Comparison of ENCODE assay signal across 17 cellular contexts in the genomic region with DNA sequence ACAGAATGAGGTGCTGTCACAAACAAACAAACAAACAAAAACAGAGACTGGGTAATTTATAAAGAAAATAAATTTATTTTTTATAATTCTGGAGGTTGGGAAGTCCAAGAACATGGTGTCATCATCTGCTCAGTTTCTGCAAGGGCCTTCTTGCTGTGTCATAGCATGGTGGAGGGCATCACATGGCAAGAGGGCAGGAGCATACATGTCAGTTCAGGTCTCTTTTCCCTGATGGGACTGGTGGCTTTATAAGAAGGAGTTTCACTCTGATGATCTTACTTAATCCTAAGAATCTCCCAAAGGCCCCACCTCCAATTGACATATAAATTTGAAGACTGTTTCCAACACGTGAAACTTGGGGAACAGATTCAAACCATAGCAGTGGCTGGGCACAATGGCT.
A peak's percentile ranks its signal among the peaks of the same experiment; 100 is the strongest.
DNase-seq lines count a peak whose midpoint lies in the region; ATAC-seq, FAIRE-seq and TF ChIP-seq lines count a peak whose summit lies in the region.
"Had no signal": no experiment of that assay in that cellular context is flagged by ENCODE, and none has a peak within 500 bp of the region (broad histone marks: within the 10 kb centered on the region; RNA-seq: fewer than 3 reads in every experiment).

No MANE protein-coding gene starts in this region.

- H3K23ac ChIP-seq in mesenchymal stem cell (ENCODE audit: low read length in 2 of 2), result no peak overlapping the region

- H2AK5ac ChIP-seq in mesenchymal stem cell (ENCODE audit: low read length, severe bottlenecking), result no peak overlapping the region

- H3K36me3 ChIP-seq in HepG2 (replicated peaks in 1 of 2; ENCODE audit: control insufficient read depth in 1 of 2, insufficient read depth in 2 of 2, low read length in 2 of 2), result no peaks in the 10 kb centered on the region
- H3K36me3 ChIP-seq in right lobe of liver, result no peaks in the 10 kb centered on the region
- no peaks in the 10 kb centered on the region for H3K36me3 ChIP-seq in mesenchymal stem cell (ENCODE audit: control insufficient read depth in 1 of 2, insufficient read depth in 2 of 2, low read depth in 1 of 2, low read length in 2 of 2)
- H3K36me3 ChIP-seq: BLaER1 had no signal

- H4K20me1 ChIP-seq in HepG2 (ENCODE audit: insufficient read depth, low read length), result no peaks in the 10 kb centered on the region
- H4K20me1 ChIP-seq: BLaER1 had no signal

- no peak overlapping the region for H3K18ac ChIP-seq in mesenchymal stem cell (ENCODE audit: low read depth in 1 of 2, low read length in 2 of 2)

- H3K27me3 ChIP-seq in HepG2 (ENCODE audit: control insufficient read depth in 1 of 2, insufficient read depth in 2 of 2, low read length in 2 of 2) (peaks cover 0 to 15% of the 10 kb centered on the region in 2 experiments; a peak in 3 of 5 replicates), right lobe of liver (no peaks in the 10 kb centered on the region), mesenchymal stem cell (ENCODE audit: control insufficient read depth in 1 of 2, insufficient read depth in 1 of 2, low read length in 2 of 2) (no peaks in the 10 kb centered on the region)
- H3K27me3 ChIP-seq: BLaER1 had no signal

- H3K4me1 ChIP-seq in HepG2 (ENCODE audit: insufficient read depth, low read length), result no peaks in the 10 kb centered on the region
- no peaks in the 10 kb centered on the region for H3K4me1 ChIP-seq in right lobe of liver
- H3K4me1 ChIP-seq in mesenchymal stem cell (ENCODE audit: control insufficient read depth, insufficient read depth, low read depth, low read length), result peaks cover 4% of the 10 kb centered on the region

- no peak for DNase-seq in HepG2 (ENCODE audit: low spot score)
- DNase-seq in right lobe of liver, result no peak
- peak; percentile 70 for DNase-seq in epithelial cell of prostate (ENCODE audit: low read depth, low spot score)
- DNase-seq in mesenchymal stem cell, result no peak
- no peak for DNase-seq in stimulated activated naive CD8-positive, alpha-beta T cell treated with anti-CD3 and anti-CD28 coated beads, Interleukin-15, Interleukin-2, amounts not matched to agents 100 U/mL and 50 U/mL, for 24 hours
- no peak for DNase-seq in GM19239 (ENCODE audit: insufficient read length, low spot score)
- DNase-seq: 8988T; AML-193; Caco-2; CD8-positive, alpha-beta memory T cell; DMS53; GF-D8 had no signal

- no peak overlapping the region for H2BK12ac ChIP-seq in mesenchymal stem cell (ENCODE audit: low read length in 2 of 2)

- H2BK120ac ChIP-seq in mesenchymal stem cell (ENCODE audit: low read depth, low read length), result no peak overlapping the region

- H3K79me2 ChIP-seq in HepG2 (ENCODE audit: insufficient read depth, low read length), result no peaks in the 10 kb centered on the region

- H2AFZ ChIP-seq in HepG2 (ENCODE audit: low read length), result no peak overlapping the region
- H2AFZ ChIP-seq in mesenchymal stem cell (ENCODE audit: low read depth, low read length), result no peak overlapping the region

- H3K79me1 ChIP-seq in mesenchymal stem cell (replicated peaks; ENCODE audit: low read length, poor library complexity, severe bottlenecking), result no peaks in the 10 kb centered on the region

- H3K27ac ChIP-seq in HepG2 (ENCODE audit: extremely low read length, insufficient read depth, low read length), result no peak overlapping the region
- H3K27ac ChIP-seq in right lobe of liver, result no peak overlapping the region
- H3K27ac ChIP-seq in epithelial cell of prostate, result peak overlapping the region; percentile 96
- H3K27ac ChIP-seq in mesenchymal stem cell (ENCODE audit: low read length, poor library complexity, severe bottlenecking), result no peak overlapping the region
- H3K27ac ChIP-seq: BLaER1 had no signal

- ATAC-seq in HepG2 (no peak), right lobe of liver (no peak), GM21619 (IDR thresholded peaks at IDR 0.05; ENCODE audit: unreplicated experiment) (no peak)
- no peak for ATAC-seq in stimulated activated naive CD8-positive, alpha-beta T cell treated with anti-CD3 and anti-CD28 coated beads, Interleukin-15, Interleukin-2, amounts not matched to agents 100 U/mL and 50 U/mL, for 24 hours
- ATAC-seq: HCT116 had no signal

- no peak overlapping the region for H3K4ac ChIP-seq in mesenchymal stem cell (ENCODE audit: low read depth in 1 of 2, low read length in 2 of 2)

- H3K4me3 ChIP-seq in HepG2 (replicated peaks in 1 of 3; ENCODE audit: insufficient read depth in 1 of 3, low read depth in 2 of 3, low read length in 3 of 3) (no peak overlapping the region), right lobe of liver (no peak overlapping the region), mesenchymal stem cell (ENCODE audit: insufficient read depth in 1 of 2, low read depth in 1 of 2, low read length in 2 of 2) (no peak overlapping the region)
- H3K4me3 ChIP-seq: BLaER1 had no signal

- no peak for TF ChIP-seq RAD21 in HepG2 (CRISPR knock-in tag; IDR thresholded peaks at IDR 0.05)

- no peak overlapping the region for H3K14ac ChIP-seq in mesenchymal stem cell (ENCODE audit: low read length in 2 of 2)

- TF ChIP-seq CTCF in HepG2 (CRISPR knock-in tag; IDR thresholded peaks at IDR 0.05) (no peak), right lobe of liver (IDR thresholded peaks at IDR 0.05) (no peak)

- H2BK5ac ChIP-seq in mesenchymal stem cell (ENCODE audit: low read depth, low read length, poor library complexity, severe bottlenecking), result no peak overlapping the region

- no peak overlapping the region for H2BK15ac ChIP-seq in mesenchymal stem cell (ENCODE audit: low read depth, poor library complexity, severe bottlenecking)

- H3K4me2 ChIP-seq in HepG2 (ENCODE audit: low read depth, low read length) (no peak overlapping the region), mesenchymal stem cell (ENCODE audit: low read length, poor library complexity, severe bottlenecking) (no peak overlapping the region)
- H3K4me2 ChIP-seq: BLaER1 had no signal

- TF ChIP-seq EP300 in HepG2 (IDR thresholded peaks at IDR 0.05; ENCODE audit: low read depth in 2 of 2, low read length in 2 of 2), result no peak
- no peak for TF ChIP-seq EP300 in HepG2 (CRISPR knock-in tag; IDR thresholded peaks at IDR 0.05; ENCODE audit: borderline replicate concordance)

- POLR2A ChIA-PET in HepG2 (lab: Yijun Ruan, JAX), result no interaction called here

- H4K8ac ChIP-seq in mesenchymal stem cell (ENCODE audit: low read length), result no peak overlapping the region

- CTCF ChIA-PET in HepG2 (lab: Yijun Ruan, JAX; ENCODE audit: low intra/inter-chr PET ratio, low total read pairs), result no interaction called here

- H3K9me3 ChIP-seq in HepG2 (ENCODE audit: low read length) (no peaks in the 10 kb centered on the region), right lobe of liver (no peaks in the 10 kb centered on the region), mesenchymal stem cell (ENCODE audit: control insufficient read depth, low read length) (no peaks in the 10 kb centered on the region)
- H3K9me3 ChIP-seq: BLaER1 had no signal

- FAIRE-seq in HepG2 (lab: Jason Lieb, UNC) (no peak), GM19239 (lab: Jason Lieb, UNC) (no peak)
- FAIRE-seq: H54, HTR-8/SVneo had no signal

- H3K9ac ChIP-seq in HepG2 (ENCODE audit: insufficient read depth, low read depth, low read length) (no peak overlapping the region), mesenchymal stem cell (ENCODE audit: low read length) (peak overlapping the region; percentile 49)
- H3K9ac ChIP-seq: BLaER1 had no signal

- no TSS peak for BruUV-seq in HepG2 (replicated peaks; lab: Mats Ljungman, UMichigan)

- intact Hi-C loops in HepG2 (cut with micrococcal nuclease; ENCODE audit: unreplicated experiment) (no loop called here), right lobe of liver (cut with DNase I) (no loop called here)

- TF ChIP-seq POLR2A in HepG2 (IDR thresholded peaks at IDR 0.05; ENCODE audit: insufficient read depth in 1 of 2, low read depth in 2 of 2, low read length in 2 of 2) (no peak), right lobe of liver (IDR thresholded peaks at IDR 0.05) (no peak)

- H4K91ac ChIP-seq in mesenchymal stem cell (ENCODE audit: low read length), result no peak overlapping the region

- WGBS in HepG2 (ENCODE audit: low lambda C conversion rate), result no CpG with 5 or more reads among the region's 1 CpG
- WGBS in right lobe of liver (ENCODE audit: insufficient coverage, low coverage, low lambda C conversion rate, missing lambda C conversion rate), result no CpG with 5 or more reads among the region's 1 CpG
- WGBS in mesenchymal stem cell, result 91% methylated on average over 1 of the region's 1 CpG

- in situ Hi-C loops in HepG2 (cut with HindIII; ENCODE audit: extremely low pct_ligation_motif_present, low pct_unique_long_range_greater_than_20kb), result no loop called here

TF ChIP-seq in HepG2, 621 proteins besides CTCF, POLR2A, EP300 and RAD21:
- TF ChIP-seq, protein P1, sequence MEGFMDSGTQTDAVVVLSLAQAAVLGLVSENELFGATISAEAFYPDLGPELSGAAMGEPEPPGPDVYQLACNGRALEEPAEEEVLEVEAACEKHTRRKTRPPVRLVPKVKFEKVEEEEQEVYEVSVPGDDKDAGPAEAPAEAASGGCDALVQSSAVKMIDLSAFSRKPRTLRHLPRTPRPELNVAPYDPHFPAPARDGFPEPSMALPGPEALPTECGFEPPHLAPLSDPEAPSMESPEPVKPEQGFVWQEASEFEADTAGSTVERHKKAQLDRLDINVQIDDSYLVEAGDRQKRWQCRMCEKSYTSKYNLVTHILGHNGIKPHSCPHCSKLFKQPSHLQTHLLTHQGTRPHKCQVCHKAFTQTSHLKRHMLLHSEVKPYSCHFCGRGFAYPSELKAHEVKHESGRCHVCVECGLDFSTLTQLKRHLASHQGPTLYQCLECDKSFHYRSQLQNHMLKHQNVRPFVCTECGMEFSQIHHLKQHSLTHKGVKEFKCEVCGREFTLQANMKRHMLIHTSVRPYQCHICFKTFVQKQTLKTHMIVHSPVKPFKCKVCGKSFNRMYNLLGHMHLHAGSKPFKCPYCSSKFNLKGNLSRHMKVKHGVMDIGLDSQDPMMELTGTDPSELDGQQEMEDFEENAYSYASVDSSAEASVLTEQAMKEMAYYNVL (CRISPR knock-in tag; IDR thresholded peaks at IDR 0.05; ENCODE audit: borderline replicate concordance), result no peak
- TF ChIP-seq EZH2 (conservative IDR thresholded peaks at IDR 0.05; ENCODE audit: low read depth, low read length) (no peak), ZNF564 (CRISPR knock-in tag; IDR thresholded peaks at IDR 0.05) (0 out of 2 replicates have a peak, but pooled peaks have one; percentile 47), ZNF674 (CRISPR knock-in tag; IDR thresholded peaks at IDR 0.05; ENCODE audit: low read depth) (no peak)
TF ChIP-seq in HepG2: peak in this region for 1.
